ENCODE assay signal across 17 cellular contexts in genomic region chr4:108037884-108038283, GRCh38.
"Had no signal": no experiment of that assay in that cellular context is flagged by ENCODE, and none has a peak within 500 bp of the region (broad histone marks: within the 10 kb centered on the region; RNA-seq: fewer than 3 reads in every experiment).

No MANE protein-coding gene starts in this region.

- H3K36me3 ChIP-seq: prostate gland had no signal

- H3K4me3 Mint-ChIP-seq: natural killer cell treated with Interleukin-12 subunit alpha and Interleukin-12 subunit beta and Interleukin-15 and Interleukin-18, amount 100 ng/mL, for 72 hours; stimulated activated naive B cell treated with anti-CD40 and anti-IgM and Interleukin-4, amounts not matched to agents 10 μg/mL and 1 μg/mL and 100 μg/mL, for 72 hours; T-helper 2 cell treated with Interferon-gamma antibody and Interleukin-4, amounts not matched to agents 5 μg/mL and 100 μg/mL, for 36 hours had no signal

- FAIRE-seq: bronchial epithelial cell, endometrium had no signal

- H3K27me3 Mint-ChIP-seq: natural killer cell treated with Interleukin-12 subunit alpha and Interleukin-12 subunit beta and Interleukin-15 and Interleukin-18, amount 100 ng/mL, for 72 hours; stimulated activated naive B cell treated with anti-CD40 and anti-IgM and Interleukin-4, amounts not matched to agents 10 μg/mL and 1 μg/mL and 100 μg/mL, for 72 hours had no signal

- H3K27ac Mint-ChIP-seq: natural killer cell treated with Interleukin-12 subunit alpha and Interleukin-12 subunit beta and Interleukin-15 and Interleukin-18, amount 100 ng/mL, for 72 hours; stimulated activated naive B cell treated with anti-CD40 and anti-IgM and Interleukin-4, amounts not matched to agents 10 μg/mL and 1 μg/mL and 100 μg/mL, for 72 hours had no signal

- DNase-seq: foreskin melanocyte; head of caudate nucleus; mammary epithelial cell; mucosa of descending colon; occipital lobe; SIG-M5; spleen; stimulated activated CD4-positive, alpha-beta T cell treated with anti-CD3 and anti-CD28 coated beads, Interleukin-1b, Interleukin-23, amount 100 ng/mL, for 48 hours; stimulated activated naive B cell treated with anti-CD40 and anti-IgM and Interleukin-4, amounts not matched to agents 10 μg/mL and 1 μg/mL and 100 μg/mL, for 72 hours; upper lobe of left lung had no signal

- H3K9me3 ChIP-seq: ascending aorta, mucosa of descending colon, prostate gland, spleen, upper lobe of left lung had no signal

- ATAC-seq: mucosa of descending colon; natural killer cell treated with Interleukin-12 subunit alpha and Interleukin-12 subunit beta and Interleukin-15 and Interleukin-18, amount 100 ng/mL, for 72 hours; sciatic nerve; stimulated activated naive B cell treated with anti-CD40 and anti-IgM and Interleukin-4, amounts not matched to agents 10 μg/mL and 1 μg/mL and 100 μg/mL, for 72 hours had no signal

- H3K27ac ChIP-seq: ascending aorta, prostate gland, spleen, upper lobe of left lung had no signal

- H3K36me3 Mint-ChIP-seq: natural killer cell treated with Interleukin-12 subunit alpha and Interleukin-12 subunit beta and Interleukin-15 and Interleukin-18, amount 100 ng/mL, for 72 hours had no signal

- H3K9me3 Mint-ChIP-seq: natural killer cell treated with Interleukin-12 subunit alpha and Interleukin-12 subunit beta and Interleukin-15 and Interleukin-18, amount 100 ng/mL, for 72 hours; stimulated activated naive B cell treated with anti-CD40 and anti-IgM and Interleukin-4, amounts not matched to agents 10 μg/mL and 1 μg/mL and 100 μg/mL, for 72 hours had no signal

- H3K4me3 ChIP-seq: ascending aorta, mucosa of descending colon, prostate gland, spleen, upper lobe of left lung had no signal

- H3K4me1 ChIP-seq: ascending aorta, prostate gland, upper lobe of left lung had no signal
